In genomic region chr2:233430091-233430490, GRCh38 we compare ENCODE assay signal across 16 cellular contexts.
A peak's percentile ranks its signal among the peaks of the same experiment; 100 is the strongest.
DNase-seq lines count a peak whose midpoint lies in the region; ATAC-seq and TF ChIP-seq lines count a peak whose summit lies in the region.
"Had no signal": no experiment of that assay in that cellular context is flagged by ENCODE, and none has a peak within 500 bp of the region (broad histone marks: within the 10 kb centered on the region; RNA-seq: fewer than 3 reads in every experiment).

No MANE protein-coding gene starts in this region.

- H3K27me3 ChIP-seq in right atrium auricular region (no peaks in the 10 kb centered on the region), aorta (ENCODE audit: control insufficient read depth in 1 of 2, insufficient read depth in 2 of 2, low read length in 1 of 2) (no peaks in the 10 kb centered on the region)
- H3K27me3 ChIP-seq: body of pancreas, pancreas, uterus had no signal

- H3K36me3 ChIP-seq in right atrium auricular region (no peaks in the 10 kb centered on the region), SK-N-MC (ENCODE audit: insufficient read depth, low read length) (peaks cover 47% of the 10 kb centered on the region), aorta (ENCODE audit: control insufficient read depth in 1 of 2, insufficient read depth in 2 of 2, low read length in 1 of 2) (peaks cover 0 to 4% of the 10 kb centered on the region in 2 donors)
- H3K36me3 ChIP-seq: pancreas, uterus had no signal

- no peak overlapping the region for H3K9ac ChIP-seq in SK-N-MC (ENCODE audit: insufficient read length)

- H3K4me1 Mint-ChIP-seq in glutamatergic neuron (ENCODE audit: low read depth, unreplicated experiment), result peaks cover 14% of the 10 kb centered on the region
- H3K4me1 Mint-ChIP-seq in progenitor cell of endocrine pancreas (ENCODE audit: low read depth), result no peaks in the 10 kb centered on the region

- H3K27me3 Mint-ChIP-seq in glutamatergic neuron (ENCODE audit: unreplicated experiment) (no peaks in the 10 kb centered on the region), progenitor cell of endocrine pancreas (no peaks in the 10 kb centered on the region)
- H3K27me3 Mint-ChIP-seq: activated CD4-positive, alpha-beta T cell treated with anti-CD3 and anti-CD28 coated beads, Interleukin-2, amount 10 ng/mL, durations not matched to agents 7 days and 5 days; memory B cell had no signal

- DNase-seq in right atrium auricular region (ENCODE audit: low spot score) (no peak), cardiac septum (ENCODE audit: low spot score) (no peak), SK-N-MC (ENCODE audit: low read depth, low spot score) (peak; percentile 94), glutamatergic neuron (no peak), ureter (ENCODE audit: low spot score) (peak; percentile 22), aorta (no peak), progenitor cell of endocrine pancreas (ENCODE audit: low spot score, unreplicated experiment) (no peak), SIG-M5 (lab: John Stamatoyannopoulos, UW) (no peak)
- DNase-seq: activated CD4-positive, alpha-beta T cell treated with anti-CD3 and anti-CD28 coated beads, Interleukin-2, amount 10 ng/mL, durations not matched to agents 7 days and 5 days; activated T-cell treated with anti-CD3 and anti-CD28 coated beads, Interleukin-2, amount 50 U/mL, for 48 hours; H9; NCI-H345; uterus had no signal

- 72 to 79% methylated on average over 4 of the region's 4 CpGs for WGBS in aorta, 2 donors

- no peaks in the 10 kb centered on the region for H3K36me3 Mint-ChIP-seq in glutamatergic neuron (ENCODE audit: unreplicated experiment)
- peaks cover 5% of the 10 kb centered on the region for H3K36me3 Mint-ChIP-seq in progenitor cell of endocrine pancreas (ENCODE audit: insufficient read depth)

- no peak overlapping the region for H3K4me3 ChIP-seq in right atrium auricular region
- H3K4me3 ChIP-seq in SK-N-MC, result peak overlapping the region; percentile 21; the same call in 1 of the 2 replicates
- H3K4me3 ChIP-seq in aorta (ENCODE audit: low read length in 2 of 2), result no peak overlapping the region
- H3K4me3 ChIP-seq: body of pancreas, pancreas, uterus had no signal

- intact Hi-C loops in cardiac septum (cut with DNase I) (no loop called here), aorta (cut with DNase I) (no loop called here)

- no peak for ATAC-seq in aorta (ENCODE audit: low FRiP score)
- ATAC-seq: body of pancreas had no signal

- TF ChIP-seq CTCF in right atrium auricular region (IDR thresholded peaks at IDR 0.05), result no peak
- no peak for TF ChIP-seq CTCF in glutamatergic neuron (IDR thresholded peaks at IDR 0.05; ENCODE audit: partially characterized antibody, unreplicated experiment)
- TF ChIP-seq CTCF in progenitor cell of endocrine pancreas (IDR thresholded peaks at IDR 0.05; ENCODE audit: unreplicated experiment), result no peak

- H3K4me1 ChIP-seq in right atrium auricular region, result peaks cover 0 to 49% of the 10 kb centered on the region in 2 donors
- no peaks in the 10 kb centered on the region for H3K4me1 ChIP-seq in aorta (ENCODE audit: control insufficient read depth in 1 of 2, insufficient read depth in 2 of 2, low read length in 2 of 2)
- H3K4me1 ChIP-seq: pancreas, uterus had no signal

- H3K4me3 Mint-ChIP-seq in glutamatergic neuron (ENCODE audit: unreplicated experiment) (peak overlapping the region; percentile 50), progenitor cell of endocrine pancreas (ENCODE audit: low read depth) (no peak overlapping the region)
- H3K4me3 Mint-ChIP-seq: activated CD4-positive, alpha-beta T cell treated with anti-CD3 and anti-CD28 coated beads, Interleukin-2, amount 10 ng/mL, durations not matched to agents 7 days and 5 days; H9; memory B cell had no signal

- no peak overlapping the region for H3K27ac Mint-ChIP-seq in glutamatergic neuron (ENCODE audit: unreplicated experiment)
- H3K27ac Mint-ChIP-seq in progenitor cell of endocrine pancreas, result no peak overlapping the region
- H3K27ac Mint-ChIP-seq: activated CD4-positive, alpha-beta T cell treated with anti-CD3 and anti-CD28 coated beads, Interleukin-2, amount 10 ng/mL, durations not matched to agents 7 days and 5 days; memory B cell had no signal

- no peaks in the 10 kb centered on the region for H3K9me3 ChIP-seq in right atrium auricular region
- H3K9me3 ChIP-seq in SK-N-MC (ENCODE audit: low read depth, low read length), result peaks cover 4% of the 10 kb centered on the region; the same call in 1 of the 2 replicates
- no peaks in the 10 kb centered on the region for H3K9me3 ChIP-seq in aorta (ENCODE audit: control insufficient read depth, low read length)
- H3K9me3 ChIP-seq: body of pancreas, pancreas, uterus had no signal

- peak overlapping the region; percentile 81 to 93 for H3K27ac ChIP-seq in right atrium auricular region
- H3K27ac ChIP-seq in SK-N-MC, result peak overlapping the region; percentile 64
- H3K27ac ChIP-seq in aorta (ENCODE audit: low read depth in 1 of 2, low read length in 2 of 2), result no peak overlapping the region
- H3K27ac ChIP-seq: pancreas, uterus had no signal

- peaks cover 3% of the 10 kb centered on the region for H3K9me3 Mint-ChIP-seq in glutamatergic neuron (ENCODE audit: unreplicated experiment)
- no peaks in the 10 kb centered on the region for H3K9me3 Mint-ChIP-seq in progenitor cell of endocrine pancreas (ENCODE audit: low read depth)
- H3K9me3 Mint-ChIP-seq: H9, memory B cell had no signal

Comparison
In these comparisons a context has a peak if more than half of its experiments do, and no peak if none do; other contexts are left out.
1. DNase-seq: peak in SK-N-MC (single experiment) and ureter (single experiment); none in right atrium auricular region (single experiment), cardiac septum (single experiment), glutamatergic neuron (single experiment), aorta (0 of 2), progenitor cell of endocrine pancreas (single experiment) and SIG-M5 (single experiment).
2. H3K27ac ChIP-seq: peak in right atrium auricular region (2 of 2) and SK-N-MC (single experiment); none in aorta (0 of 2).